ENCODE assay signal across 17 cellular contexts in genomic region chr2:235770909-235771820, GRCh38.
"Had no signal": no experiment of that assay in that cellular context is flagged by ENCODE, and none has a peak within 500 bp of the region (broad histone marks: within the 10 kb centered on the region; RNA-seq: fewer than 3 reads in every experiment).

No MANE protein-coding gene starts in this region.

- H3K4me1 ChIP-seq: gastrocnemius medialis, psoas muscle, uterus had no signal

- ATAC-seq: gastrocnemius medialis; naive thymus-derived CD4-positive, alpha-beta T cell; psoas muscle; sciatic nerve had no signal

- DNase-seq: effector memory CD4-positive, alpha-beta T cell; gastrocnemius medialis; heart right ventricle; immature natural killer cell; kidney; mesendoderm; naive thymus-derived CD4-positive, alpha-beta T cell; nephron progenitor cell; psoas muscle; stimulated activated CD4-positive, alpha-beta T cell treated with anti-CD3 and anti-CD28 coated beads, Interleukin-12 subunit alpha, Interleukin-12 subunit beta, amount 100 ng/mL, for 4 hours; stimulated activated naive CD4-positive, alpha-beta T cell treated with Interleukin-2 at 50 U/mL for 16 hours; thyroid gland; uterus had no signal

- H3K36me3 ChIP-seq: gastrocnemius medialis, neutrophil, thyroid gland, uterus had no signal

- H3K4me3 ChIP-seq: esophagus muscularis mucosa, gastrocnemius medialis, heart right ventricle, psoas muscle, skin epidermis, thyroid gland, uterus had no signal

- H3K9me3 ChIP-seq: esophagus muscularis mucosa, gastrocnemius medialis, heart right ventricle, neutrophil, psoas muscle, thyroid gland, uterus had no signal
